1 cellular context compared by ENCODE assay signal in the genomic region with DNA sequence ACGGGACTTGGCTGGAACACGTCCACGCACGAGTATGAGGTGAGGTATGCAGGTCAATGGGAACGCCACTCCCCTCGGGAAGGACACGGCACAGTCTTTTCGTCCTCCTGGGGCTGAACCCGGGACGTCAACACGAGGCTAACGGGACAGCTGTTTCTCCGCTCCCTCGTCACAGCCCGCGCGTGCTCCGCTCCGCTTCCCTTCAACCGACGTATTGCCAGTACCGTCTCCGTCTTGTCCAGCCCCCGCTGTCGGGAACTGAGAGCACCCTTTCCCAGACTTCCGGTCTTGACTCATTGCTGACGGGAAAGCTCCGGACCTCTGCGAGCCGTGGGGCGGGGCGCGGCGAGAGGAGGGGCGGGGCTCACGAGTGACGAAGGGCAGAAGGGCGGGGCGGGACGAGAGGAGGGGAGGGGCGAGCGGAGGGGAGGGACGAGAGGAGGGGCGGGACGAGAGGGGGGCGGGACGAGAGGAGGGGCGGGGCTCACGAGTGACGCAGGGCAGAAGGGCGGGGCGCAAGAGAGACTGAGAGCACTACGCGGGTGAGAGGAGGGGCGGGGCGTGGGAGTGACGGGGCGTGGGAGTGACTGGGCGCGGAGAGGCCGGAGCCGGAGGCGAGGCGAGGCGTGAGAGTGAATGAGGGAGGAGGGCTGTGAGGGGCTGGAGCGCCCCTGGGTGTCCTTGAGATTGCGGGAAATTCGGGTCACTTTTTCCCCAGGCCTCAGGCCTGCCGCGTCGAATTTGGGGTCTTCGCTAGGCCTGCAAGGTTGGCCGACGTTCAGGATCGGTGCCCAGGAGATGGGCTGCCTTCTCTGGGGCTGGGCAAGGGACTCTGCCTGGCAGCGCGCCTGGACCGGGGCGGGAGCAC.
A peak's percentile ranks its signal among the peaks of the same experiment; 100 is the strongest.
TF ChIP-seq lines count a peak whose summit lies in the region.

No MANE protein-coding gene starts in this region.

TF ChIP-seq in A549, 52 proteins besides CTCF, POLR2A, EP300 and RAD21 (continued from another document):
- TF ChIP-seq HOXB13 (CRISPR knock-in tag; IDR thresholded peaks at IDR 0.05; ENCODE audit: low read depth) (peak; percentile 88; the same call in 1 of the 2 replicates), MYC (IDR thresholded peaks at IDR 0.05; ENCODE audit: borderline replicate concordance, low read length) (peak; percentile 65; the same call in 1 of the 2 replicates), NR3C1 (IDR thresholded peaks at IDR 0.05) (no peak), PHF8 (IDR thresholded peaks at IDR 0.05; ENCODE audit: borderline replicate concordance, low read depth) (peak; percentile 88; the same call in 1 of the 2 replicates), JUN (IDR thresholded peaks at IDR 0.05) (peak; percentile 55 to 85; a peak in 4 of 5 replicates), NFE2L2 (conservative IDR thresholded peaks at IDR 0.05; ENCODE audit: low read length) (no peak), KDM1A (IDR thresholded peaks at IDR 0.05; ENCODE audit: low read depth) (no peak)
- TF ChIP-seq, protein P1, sequence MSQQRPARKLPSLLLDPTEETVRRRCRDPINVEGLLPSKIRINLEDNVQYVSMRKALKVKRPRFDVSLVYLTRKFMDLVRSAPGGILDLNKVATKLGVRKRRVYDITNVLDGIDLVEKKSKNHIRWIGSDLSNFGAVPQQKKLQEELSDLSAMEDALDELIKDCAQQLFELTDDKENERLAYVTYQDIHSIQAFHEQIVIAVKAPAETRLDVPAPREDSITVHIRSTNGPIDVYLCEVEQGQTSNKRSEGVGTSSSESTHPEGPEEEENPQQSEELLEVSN (IDR thresholded peaks at IDR 0.05; ENCODE audit: borderline replicate concordance, low read depth), result peak; percentile 88
- TF ChIP-seq, protein P2, sequence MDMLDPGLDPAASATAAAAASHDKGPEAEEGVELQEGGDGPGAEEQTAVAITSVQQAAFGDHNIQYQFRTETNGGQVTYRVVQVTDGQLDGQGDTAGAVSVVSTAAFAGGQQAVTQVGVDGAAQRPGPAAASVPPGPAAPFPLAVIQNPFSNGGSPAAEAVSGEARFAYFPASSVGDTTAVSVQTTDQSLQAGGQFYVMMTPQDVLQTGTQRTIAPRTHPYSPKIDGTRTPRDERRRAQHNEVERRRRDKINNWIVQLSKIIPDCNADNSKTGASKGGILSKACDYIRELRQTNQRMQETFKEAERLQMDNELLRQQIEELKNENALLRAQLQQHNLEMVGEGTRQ (IDR thresholded peaks at IDR 0.05), result 0 out of 2 replicates have a peak, but pooled peaks have one; percentile 3
- TF ChIP-seq, protein P3, sequence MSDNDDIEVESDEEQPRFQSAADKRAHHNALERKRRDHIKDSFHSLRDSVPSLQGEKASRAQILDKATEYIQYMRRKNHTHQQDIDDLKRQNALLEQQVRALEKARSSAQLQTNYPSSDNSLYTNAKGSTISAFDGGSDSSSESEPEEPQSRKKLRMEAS (IDR thresholded peaks at IDR 0.05), result peak; percentile 94
